In genomic region chr2:71658256-71658655, GRCh38 we compare ENCODE assay signal across 4 cellular contexts.
DNase-seq lines count a peak whose midpoint lies in the region; ATAC-seq, FAIRE-seq and TF ChIP-seq lines count a peak whose summit lies in the region.
"Not testable (repeated sequence)": the region's sequence is repeated elsewhere in the genome, so short reads cannot be mapped to it uniquely, and the experiment has no call there.

No MANE protein-coding gene starts in this region.

- 3% methylated on average over 2 of the region's 2 CpGs for WGBS in K562 (ENCODE audit: insufficient coverage, low coverage, missing lambda C conversion rate)

- H3K27me3 ChIP-seq in K562 (ENCODE audit: control insufficient read depth in 2 of 2, insufficient read depth in 2 of 2, low read length in 2 of 2) = not testable (repeated sequence)

- intact Hi-C loops in K562 (cut with micrococcal nuclease) = not testable (repeated sequence)

- TF ChIP-seq EP300 in K562 (IDR thresholded peaks at IDR 0.05; ENCODE audit: low read length) = not testable (repeated sequence)

- not testable (repeated sequence) for DNase-seq in K562 (ENCODE audit: extremely low read depth in 1 of 4, low spot score in 3 of 4); endothelial cell (ENCODE audit: low spot score); neural crest cell (ENCODE audit: low read depth, low spot score)

- H4K20me1 ChIP-seq in K562 (replicated peaks; ENCODE audit: control insufficient read depth, insufficient read depth, low read length) = not testable (repeated sequence)

- not testable (repeated sequence) for H3K36me3 ChIP-seq in HEK293 (ENCODE audit: control insufficient read depth in 2 of 2, insufficient read depth in 1 of 2, low read length in 2 of 2); K562 (ENCODE audit: control insufficient read depth, insufficient read depth, low read length)

- H3K9me1 ChIP-seq in K562 (ENCODE audit: control insufficient read depth, insufficient read depth, low read length) = not testable (repeated sequence)

- H3K36me3 Mint-ChIP-seq in endothelial cell (ENCODE audit: low read depth, unreplicated experiment) = peaks cover 50% of the 10 kb centered on the region
- H3K36me3 Mint-ChIP-seq in neural crest cell (ENCODE audit: low read depth) = not testable (repeated sequence)

- not testable (repeated sequence) for TF ChIP-seq CTCF in HEK293 (tag by site-specific recombination; IDR thresholded peaks at IDR 0.05); K562 (IDR thresholded peaks at IDR 0.05 in 2 of 3, conservative IDR thresholded peaks at IDR 0.05 in 1 of 3; ENCODE audit: insufficient read depth in 2 of 3, low read depth in 1 of 3, low read length in 3 of 3); endothelial cell (IDR thresholded peaks at IDR 0.05; ENCODE audit: unreplicated experiment); neural crest cell (conservative IDR thresholded peaks at IDR 0.05)

- not testable (repeated sequence) for H3K4me1 ChIP-seq in HEK293 (ENCODE audit: control insufficient read depth, insufficient read depth, low read length); K562 (replicated peaks in 1 of 2; ENCODE audit: control insufficient read depth in 2 of 2, insufficient read depth in 2 of 2, low read length in 2 of 2)

- H2AFZ ChIP-seq in K562 (ENCODE audit: low read depth, low read length) = not testable (repeated sequence)

- not testable (repeated sequence) for H3K4me1 Mint-ChIP-seq in endothelial cell (ENCODE audit: unreplicated experiment); neural crest cell

- H3K4me3 ChIP-seq in HEK293 (ENCODE audit: low read depth, low read length); K562: not testable (repeated sequence)

- TF ChIP-seq POLR2A in K562 (conservative IDR thresholded peaks at IDR 0.05) = not testable (repeated sequence)

- H3K4me2 ChIP-seq in K562 (ENCODE audit: insufficient read depth, low read length) = not testable (repeated sequence)

- POLR2A ChIA-PET in HEK293 (lab: Yijun Ruan, JAX); K562 (lab: Yijun Ruan, JAX): not testable (repeated sequence)

- not testable (repeated sequence) for H3K27ac ChIP-seq in HEK293 (ENCODE audit: extremely low read depth, low read depth, low read length); K562 (ENCODE audit: extremely low read depth, low read depth, low read length)

- peaks cover 16% of the 10 kb centered on the region for H3K27me3 Mint-ChIP-seq in endothelial cell (ENCODE audit: unreplicated experiment)
- H3K27me3 Mint-ChIP-seq in neural crest cell (ENCODE audit: low read depth) = not testable (repeated sequence)

- H3K9me3 Mint-ChIP-seq in endothelial cell (ENCODE audit: unreplicated experiment) = not testable (repeated sequence)
- peaks cover 13% of the 10 kb centered on the region for H3K9me3 Mint-ChIP-seq in neural crest cell

- TF ChIP-seq RAD21 in K562 (CRISPR knock-in tag; conservative IDR thresholded peaks at IDR 0.05 in 1 of 2, IDR thresholded peaks at IDR 0.05 in 1 of 2) = not testable (repeated sequence)

- H3K9ac ChIP-seq in K562 (ENCODE audit: insufficient read depth in 1 of 2, low read depth in 2 of 2, low read length in 2 of 2) = not testable (repeated sequence)

- not testable (repeated sequence) for H3K9me3 ChIP-seq in HEK293 (ENCODE audit: control insufficient read depth, insufficient read depth, low read depth, low read length); K562 (replicated peaks; ENCODE audit: control insufficient read depth, insufficient read depth, low read depth, low read length)

- peak overlapping the region; percentile 79 for H3K4me3 Mint-ChIP-seq in endothelial cell (ENCODE audit: unreplicated experiment)
- not testable (repeated sequence) for H3K4me3 Mint-ChIP-seq in neural crest cell

- CTCF ChIA-PET in HEK293 (lab: Yijun Ruan, JAX) = interaction anchor here (0.5 kb wide), 1 partner anchor 330 kb away, joined by 4 read pairs; no protein-coding TSS in a partner anchor
- CTCF ChIA-PET in K562 (lab: Yijun Ruan, JAX; ENCODE audit: low intra/inter-chr PET ratio) = not testable (repeated sequence)

- not testable (repeated sequence) for H3K79me2 ChIP-seq in K562 (ENCODE audit: control insufficient read depth, insufficient read depth, low read length)

- ATAC-seq in K562 = not testable (repeated sequence)

- FAIRE-seq in K562 (lab: Jason Lieb, UNC) = not testable (repeated sequence)

- BruUV-seq in K562 (replicated peaks; lab: Mats Ljungman, UMichigan) = not testable (repeated sequence)

- peak overlapping the region; percentile 24 for H3K27ac Mint-ChIP-seq in endothelial cell (ENCODE audit: unreplicated experiment)
- H3K27ac Mint-ChIP-seq in neural crest cell (ENCODE audit: unreplicated experiment) = peak overlapping the region; percentile 51

- in situ Hi-C loops in K562 (cut with MboI) = not testable (repeated sequence)

TF ChIP-seq in HEK293, 187 proteins besides CTCF, POLR2A, EP300 and RAD21:
- peak; percentile 97 for TF ChIP-seq ZNF707 (tag by site-specific recombination; IDR thresholded peaks at IDR 0.05)

TF ChIP-seq in K562, 482 proteins besides CTCF, POLR2A, EP300 and RAD21:
- TF ChIP-seq TRIM28 (IDR thresholded peaks at IDR 0.05) = peak; percentile 74
- peak; percentile 97 for TF ChIP-seq ZNF707 (CRISPR knock-in tag; conservative IDR thresholded peaks at IDR 0.05)
TF ChIP-seq in K562: peak in this region for 2; not testable (repeated sequence) for 480.
